ENCODE assay signal across 28 cellular contexts in the genomic region with DNA sequence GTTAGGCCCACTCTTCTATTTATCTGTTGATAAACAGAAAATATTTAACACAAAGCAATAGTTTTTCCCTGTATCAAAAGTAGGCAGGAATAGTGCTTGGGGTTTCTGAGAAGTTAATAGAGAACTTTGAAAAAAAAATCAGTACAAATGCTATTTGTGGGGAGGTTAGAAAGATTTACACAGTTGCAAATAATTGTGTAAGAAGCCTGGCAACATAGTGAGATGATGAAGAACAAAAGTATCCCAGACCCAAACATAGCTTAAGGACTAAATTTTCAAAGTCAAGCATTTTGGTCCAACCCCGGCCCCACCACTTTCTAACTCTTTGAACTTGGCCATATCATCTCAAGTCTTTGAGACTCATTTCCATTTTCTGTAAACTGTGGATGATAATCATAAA.
"Had no signal": no experiment of that assay in that cellular context is flagged by ENCODE, and none has a peak within 500 bp of the region (broad histone marks: within the 10 kb centered on the region; RNA-seq: fewer than 3 reads in every experiment).

No MANE protein-coding gene starts in this region.

- DNase-seq: kidney glomerular epithelial cell; left cardiac atrium; lower lobe of right lung; mammary epithelial cell; mesenchymal stem cell; naive thymus-derived CD8-positive, alpha-beta T cell; nucleus accumbens; pancreas; posterior cingulate gyrus; retina; right cardiac atrium; spleen; stimulated activated CD4-positive, alpha-beta T cell treated with anti-CD3 and anti-CD28 coated beads, Interleukin-4, amount 100 ng/mL, for 24 hours; stimulated activated naive CD4-positive, alpha-beta T cell; tibial artery; trophoblast cell; upper lobe of right lung; uterus had no signal

- H3K4me3 ChIP-seq: lower lobe of right lung, pancreas, prostate gland, skin epidermis, spleen, suprapubic skin, thoracic aorta, tibial artery, upper lobe of right lung, uterus had no signal

- ATAC-seq: left cardiac atrium; left lobe of liver; lower lobe of right lung; naive thymus-derived CD8-positive, alpha-beta T cell; pancreas; right cardiac atrium; sciatic nerve; stimulated activated effector memory CD8-positive, alpha-beta T cell treated with anti-CD3 and anti-CD28 coated beads, Interleukin-12 subunit alpha, Interleukin-12 subunit beta, amount 100 ng/mL, for 72 hours; upper lobe of right lung had no signal

- H3K27ac ChIP-seq: lower lobe of right lung, pancreas, prostate gland, skin epidermis, spleen, suprapubic skin, thoracic aorta, tibial artery, upper lobe of right lung, uterus had no signal

- H3K36me3 ChIP-seq: lower lobe of right lung, pancreas, prostate gland, spleen, suprapubic skin, thoracic aorta, tibial artery, upper lobe of right lung, uterus had no signal

- H3K27me3 ChIP-seq: pancreas, spleen, suprapubic skin, tibial artery, upper lobe of right lung, uterus had no signal

- H3K4me1 ChIP-seq: lower lobe of right lung, pancreas, prostate gland, spleen, suprapubic skin, tibial artery, upper lobe of right lung, uterus had no signal

- H3K9me3 ChIP-seq: lower lobe of right lung, pancreas, prostate gland, spleen, suprapubic skin, thoracic aorta, tibial artery, upper lobe of right lung, uterus had no signal

- H3K9me3 Mint-ChIP-seq: nephron; neural crest cell; stimulated activated naive CD8-positive, alpha-beta T cell treated with anti-CD3 and anti-CD28 coated beads, Interleukin-15, Interleukin-2, amounts not matched to agents 100 ng/mL and 50 ng/mL, for 24 hours had no signal

- H3K4me3 Mint-ChIP-seq: naive thymus-derived CD8-positive, alpha-beta T cell; nephron; neural crest cell; stimulated activated effector memory CD8-positive, alpha-beta T cell treated with anti-CD3 and anti-CD28 coated beads, Interleukin-12 subunit alpha, Interleukin-12 subunit beta, amount 100 ng/mL, for 72 hours; stimulated activated naive CD8-positive, alpha-beta T cell treated with anti-CD3 and anti-CD28 coated beads, Interleukin-15, Interleukin-2, amounts not matched to agents 100 ng/mL and 50 ng/mL, for 24 hours had no signal

- H3K4me1 Mint-ChIP-seq: naive thymus-derived CD8-positive, alpha-beta T cell; nephron; stimulated activated effector memory CD8-positive, alpha-beta T cell treated with anti-CD3 and anti-CD28 coated beads, Interleukin-12 subunit alpha, Interleukin-12 subunit beta, amount 100 ng/mL, for 72 hours had no signal

- H3K27ac Mint-ChIP-seq: naive thymus-derived CD8-positive, alpha-beta T cell; nephron; stimulated activated effector memory CD8-positive, alpha-beta T cell treated with anti-CD3 and anti-CD28 coated beads, Interleukin-12 subunit alpha, Interleukin-12 subunit beta, amount 100 ng/mL, for 72 hours; stimulated activated naive CD8-positive, alpha-beta T cell treated with anti-CD3 and anti-CD28 coated beads, Interleukin-15, Interleukin-2, amounts not matched to agents 100 ng/mL and 50 ng/mL, for 24 hours had no signal

- H3K36me3 Mint-ChIP-seq: stimulated activated effector memory CD8-positive, alpha-beta T cell treated with anti-CD3 and anti-CD28 coated beads, Interleukin-12 subunit alpha, Interleukin-12 subunit beta, amount 100 ng/mL, for 72 hours had no signal
